ENCODE assay signal across 1 cellular context in genomic region chr14:104968541-104969401, GRCh38.
TF ChIP-seq lines count a peak whose summit lies in the region.

No MANE protein-coding gene starts in this region.

TF ChIP-seq in IMR-90, 13 proteins besides CTCF, POLR2A, EP300 and RAD21:
- TF ChIP-seq CEBPB (IDR thresholded peaks at IDR 0.05; ENCODE audit: low read depth, low read length), result no peak
- TF ChIP-seq RFX5 (IDR thresholded peaks at IDR 0.05; ENCODE audit: low read depth, low read length), result no peak
- no peak for TF ChIP-seq RCOR1 (IDR thresholded peaks at IDR 0.05; ENCODE audit: insufficient replicate concordance, low read length)
- TF ChIP-seq CHD1 (IDR thresholded peaks at IDR 0.05; ENCODE audit: low read depth, low read length), result no peak
- TF ChIP-seq MAZ (IDR thresholded peaks at IDR 0.05; ENCODE audit: borderline replicate concordance, low read depth, low read length), result no peak
- TF ChIP-seq SMC3 (IDR thresholded peaks at IDR 0.05; ENCODE audit: low read depth, low read length), result no peak
- no peak for TF ChIP-seq ELK1 (IDR thresholded peaks at IDR 0.05; ENCODE audit: borderline replicate concordance, low read depth, low read length)
- no peak for TF ChIP-seq MXI1 (IDR thresholded peaks at IDR 0.05; ENCODE audit: borderline replicate concordance, low read depth, low read length)
- no peak for TF ChIP-seq BHLHE40 (IDR thresholded peaks at IDR 0.05; ENCODE audit: low read depth, low read length)
- TF ChIP-seq MAFK (IDR thresholded peaks at IDR 0.05; ENCODE audit: low read depth, low read length), result no peak
- no peak for TF ChIP-seq FOS (IDR thresholded peaks at IDR 0.05; ENCODE audit: low read depth, low read length)
- no peak for TF ChIP-seq USF2 (IDR thresholded peaks at IDR 0.05; ENCODE audit: low read depth, low read length)
- no peak for TF ChIP-seq NFE2L2 (IDR thresholded peaks at IDR 0.05; ENCODE audit: low read depth, low read length)
